1 cellular context compared by ENCODE assay signal in genomic region chr11:95790123-95790932, GRCh38.
TF ChIP-seq lines count a peak whose summit lies in the region.

CEP57 (plus strand) TSS chr11:95790498; CDS start chr11:95790699, 201 bp downstream.

TF ChIP-seq in HEK293, 187 proteins besides CTCF, POLR2A, EP300 and RAD21 (continued from another document):
- TF ChIP-seq BCL6B (tag by site-specific recombination; IDR thresholded peaks at IDR 0.05) (0 out of 2 replicates have a peak, but pooled peaks have one; percentile 9), ZNF114 (tag by site-specific recombination; IDR thresholded peaks at IDR 0.05) (no peak), ZBTB10 (tag by site-specific recombination; IDR thresholded peaks at IDR 0.05) (peak; percentile 70; the same call in 1 of the 2 replicates), ZNF701 (tag by site-specific recombination; IDR thresholded peaks at IDR 0.05) (no peak), ZNF423 (tag by site-specific recombination; IDR thresholded peaks at IDR 0.05) (peak; percentile 35; the same call in 1 of the 2 replicates), SP2 (tag by site-specific recombination; IDR thresholded peaks at IDR 0.05) (peak; percentile 43), ZNF514 (tag by site-specific recombination; IDR thresholded peaks at IDR 0.05) (no peak), ZBTB20 (tag by site-specific recombination; IDR thresholded peaks at IDR 0.05) (peak; percentile 63), ZNF16 (tag by site-specific recombination; IDR thresholded peaks at IDR 0.05; ENCODE audit: low read depth) (no peak), ZNF785 (tag by site-specific recombination; IDR thresholded peaks at IDR 0.05) (no peak)
